ENCODE assay signal across 27 cellular contexts in genomic region chr12:4301932-4302501, GRCh38. TPM values are rescaled to one million over a fixed set of nuclear protein-coding genes. Genes with fewer than 3 reads are reported as not detected.
DNase-seq lines count a peak whose midpoint lies in the region; ATAC-seq, FAIRE-seq and TF ChIP-seq lines count a peak whose summit lies in the region.
"Had no signal": no experiment of that assay in that cellular context is flagged by ENCODE, and none has a peak within 500 bp of the region (broad histone marks: within the 10 kb centered on the region; RNA-seq: fewer than 3 reads in every experiment).

No MANE protein-coding gene starts in this region.

- intact Hi-C loops in activated CD8-positive, alpha-beta T cell treated with anti-CD3 and anti-CD28 coated beads for 36 hours (cut with micrococcal nuclease): no loop called here

- H3K27me3 ChIP-seq in muscle layer of colon (ENCODE audit: control insufficient read depth in 1 of 2, insufficient read depth in 2 of 2, low read length in 2 of 2) (no peaks in the 10 kb centered on the region), BE2C (peaks cover 97% of the 10 kb centered on the region)
- H3K27me3 ChIP-seq: breast epithelium, tibial artery had no signal

- POLR2A ChIA-PET in activated CD8-positive, alpha-beta T cell treated with anti-CD3 and anti-CD28 coated beads for 36 hours (lab: Charles Lee): interaction anchor here (1.0 to 6.5 kb wide), 2 partner anchors 9 to 10 kb away, joined by 4 to 69 read pairs; no protein-coding TSS in a partner anchor
- POLR2A ChIA-PET in activated CD8-positive, alpha-beta T cell treated with anti-CD3 and anti-CD28 coated beads, Interleukin-2, amount 10 ng/mL, durations not matched to agents 7 days and 5 days (lab: Charles Lee): no interaction called here

- H3K4me3 Mint-ChIP-seq in activated CD8-positive, alpha-beta T cell treated with anti-CD3 and anti-CD28 coated beads for 36 hours: no peak overlapping the region
- no peak overlapping the region for H3K4me3 Mint-ChIP-seq in activated CD8-positive, alpha-beta T cell treated with anti-CD3 and anti-CD28 coated beads, Interleukin-2, amount 10 ng/mL, durations not matched to agents 7 days and 5 days
- no peak overlapping the region for H3K4me3 Mint-ChIP-seq in stimulated activated naive CD8-positive, alpha-beta T cell treated with anti-CD3 and anti-CD28 coated beads, Interleukin-15, Interleukin-2, amounts not matched to agents 100 ng/mL and 50 ng/mL, for 24 hours
- H3K4me3 Mint-ChIP-seq in stimulated activated naive CD8-positive, alpha-beta T cell treated with anti-CD3 and anti-CD28 coated beads, Interleukin-15, amount 100 ng/mL, for 72 hours: no peak overlapping the region
- H3K4me3 Mint-ChIP-seq: activated CD4-positive, alpha-beta T cell treated with anti-CD3 and anti-CD28 coated beads, Interleukin-2, amount 10 ng/mL, durations not matched to agents 7 days and 5 days; B cell; dendritic cell treated with granulocyte-macrophage colony-stimulating factor and Interleukin-4, amounts not matched to agents 40 ng/mL and 50 ng/mL, for 4 days; memory B cell; T-helper 2 cell treated with Interferon-gamma antibody and Interleukin-4, amounts not matched to agents 5 μg/mL and 100 μg/mL, for 36 hours had no signal

- CTCF ChIA-PET in activated CD8-positive, alpha-beta T cell treated with anti-CD3 and anti-CD28 coated beads for 36 hours (lab: Charles Lee): interaction anchor here (3.7 kb wide), 1 partner anchor 417 kb away, joined by 12 read pairs; no protein-coding TSS in a partner anchor
- CTCF ChIA-PET in activated CD8-positive, alpha-beta T cell treated with anti-CD3 and anti-CD28 coated beads, Interleukin-2, amount 10 ng/mL, durations not matched to agents 7 days and 5 days (lab: Charles Lee): interaction anchor here (1.3 to 1.5 kb wide), 3 partner anchors 10 to 419 kb away, joined by 3 read pairs; no protein-coding TSS in a partner anchor

- H3K4me3 ChIP-seq in muscle layer of colon (ENCODE audit: low read depth in 1 of 2, low read length in 2 of 2) (no peak overlapping the region), BE2C (ENCODE audit: low read depth, low read length) (no peak overlapping the region)
- H3K4me3 ChIP-seq: breast epithelium, SK-N-MC, skin epidermis, tibial artery had no signal

- DNase-seq in activated CD8-positive, alpha-beta T cell treated with anti-CD3 and anti-CD28 coated beads for 36 hours: no peak
- no peak for DNase-seq in activated CD8-positive, alpha-beta T cell treated with anti-CD3 and anti-CD28 coated beads, Interleukin-2, amount 10 ng/mL, durations not matched to agents 7 days and 5 days
- no peak for DNase-seq in stimulated activated naive CD8-positive, alpha-beta T cell treated with anti-CD3 and anti-CD28 coated beads, Interleukin-15, amount 100 ng/mL, for 72 hours
- DNase-seq in urothelium cell line (ENCODE audit: low spot score) (no peak), BE2C (no peak)
- DNase-seq: activated CD4-positive, alpha-beta T cell treated with anti-CD3 and anti-CD28 coated beads, Interleukin-2, amount 10 ng/mL, durations not matched to agents 7 days and 5 days; activated T-cell treated with anti-CD3 and anti-CD28 coated beads, Interleukin-2, amount 50 U/mL, for 1 hour; KG1; NCI-H1436 treated with DMSO at 0.1 percent for 48 hours; NCI-H524; stimulated activated CD4-positive, alpha-beta T cell treated with anti-CD3 and anti-CD28 coated beads, Interleukin-2, amount 100 ng/mL, for 24 hours; stimulated activated naive CD4-positive, alpha-beta T cell had no signal

- ATAC-seq in activated CD8-positive, alpha-beta T cell treated with anti-CD3 and anti-CD28 coated beads for 36 hours: no peak
- ATAC-seq in activated CD8-positive, alpha-beta T cell treated with anti-CD3 and anti-CD28 coated beads, Interleukin-2, amount 10 ng/mL, durations not matched to agents 7 days and 5 days: no peak
- no peak for ATAC-seq in stimulated activated naive CD8-positive, alpha-beta T cell treated with anti-CD3 and anti-CD28 coated beads, Interleukin-15, amount 100 ng/mL, for 72 hours
- no peak for ATAC-seq in GM18907 (IDR thresholded peaks at IDR 0.05; ENCODE audit: unreplicated experiment)

- H3K9me3 ChIP-seq in muscle layer of colon (ENCODE audit: low read length) (no peaks in the 10 kb centered on the region), BE2C (no peaks in the 10 kb centered on the region)
- H3K9me3 ChIP-seq: breast epithelium, tibial artery had no signal

- H3K36me3 ChIP-seq in muscle layer of colon (ENCODE audit: insufficient read depth, low read length) (peaks cover 52% of the 10 kb centered on the region), BE2C (no peaks in the 10 kb centered on the region)
- H3K36me3 ChIP-seq: breast epithelium had no signal

- H3K36me3 Mint-ChIP-seq in activated CD8-positive, alpha-beta T cell treated with anti-CD3 and anti-CD28 coated beads for 36 hours (ENCODE audit: low read depth): peaks cover 89% of the 10 kb centered on the region
- H3K36me3 Mint-ChIP-seq in activated CD8-positive, alpha-beta T cell treated with anti-CD3 and anti-CD28 coated beads, Interleukin-2, amount 10 ng/mL, durations not matched to agents 7 days and 5 days (ENCODE audit: low read depth): peaks cover 94% of the 10 kb centered on the region
- peaks cover 98% of the 10 kb centered on the region for H3K36me3 Mint-ChIP-seq in stimulated activated naive CD8-positive, alpha-beta T cell treated with anti-CD3 and anti-CD28 coated beads, Interleukin-15, Interleukin-2, amounts not matched to agents 100 ng/mL and 50 ng/mL, for 24 hours (ENCODE audit: low read depth)

- no peaks in the 10 kb centered on the region for H3K27me3 Mint-ChIP-seq in activated CD8-positive, alpha-beta T cell treated with anti-CD3 and anti-CD28 coated beads for 36 hours
- no peaks in the 10 kb centered on the region for H3K27me3 Mint-ChIP-seq in activated CD8-positive, alpha-beta T cell treated with anti-CD3 and anti-CD28 coated beads, Interleukin-2, amount 10 ng/mL, durations not matched to agents 7 days and 5 days (ENCODE audit: low read depth)
- H3K27me3 Mint-ChIP-seq in stimulated activated naive CD8-positive, alpha-beta T cell treated with anti-CD3 and anti-CD28 coated beads, Interleukin-15, Interleukin-2, amounts not matched to agents 100 ng/mL and 50 ng/mL, for 24 hours: no peaks in the 10 kb centered on the region
- no peaks in the 10 kb centered on the region for H3K27me3 Mint-ChIP-seq in stimulated activated naive CD8-positive, alpha-beta T cell treated with anti-CD3 and anti-CD28 coated beads, Interleukin-15, amount 100 ng/mL, for 72 hours
- H3K27me3 Mint-ChIP-seq: activated CD4-positive, alpha-beta T cell treated with anti-CD3 and anti-CD28 coated beads, Interleukin-2, amount 10 ng/mL, durations not matched to agents 7 days and 5 days; B cell; dendritic cell treated with granulocyte-macrophage colony-stimulating factor and Interleukin-4, amounts not matched to agents 40 ng/mL and 50 ng/mL, for 4 days; memory B cell had no signal

- H3K9ac ChIP-seq in muscle layer of colon (ENCODE audit: low read length): no peak overlapping the region
- H3K9ac ChIP-seq: parathyroid adenoma had no signal

- FAIRE-seq in urothelium cell line (lab: Jason Lieb, UNC): peak; percentile 55
- FAIRE-seq: A204.1 had no signal

- H3K4me1 Mint-ChIP-seq in activated CD8-positive, alpha-beta T cell treated with anti-CD3 and anti-CD28 coated beads for 36 hours (ENCODE audit: low read depth): peaks cover 19% of the 10 kb centered on the region
- peaks cover 13% of the 10 kb centered on the region for H3K4me1 Mint-ChIP-seq in activated CD8-positive, alpha-beta T cell treated with anti-CD3 and anti-CD28 coated beads, Interleukin-2, amount 10 ng/mL, durations not matched to agents 7 days and 5 days (ENCODE audit: low read depth)
- peaks cover 11% of the 10 kb centered on the region for H3K4me1 Mint-ChIP-seq in stimulated activated naive CD8-positive, alpha-beta T cell treated with anti-CD3 and anti-CD28 coated beads, Interleukin-15, Interleukin-2, amounts not matched to agents 100 ng/mL and 50 ng/mL, for 24 hours (ENCODE audit: low read depth)
- H3K4me1 Mint-ChIP-seq in stimulated activated naive CD8-positive, alpha-beta T cell treated with anti-CD3 and anti-CD28 coated beads, Interleukin-15, amount 100 ng/mL, for 72 hours: peaks cover 39% of the 10 kb centered on the region
- H3K4me1 Mint-ChIP-seq: B cell, memory B cell had no signal

- H3K27ac ChIP-seq in muscle layer of colon (ENCODE audit: low read depth, low read length): peak overlapping the region; percentile 71
- H3K27ac ChIP-seq: breast epithelium, parathyroid adenoma, SK-N-MC, skin epidermis, tibial artery, VCaP had no signal

- H3K9me3 Mint-ChIP-seq in activated CD8-positive, alpha-beta T cell treated with anti-CD3 and anti-CD28 coated beads for 36 hours: no peaks in the 10 kb centered on the region
- H3K9me3 Mint-ChIP-seq in activated CD8-positive, alpha-beta T cell treated with anti-CD3 and anti-CD28 coated beads, Interleukin-2, amount 10 ng/mL, durations not matched to agents 7 days and 5 days (ENCODE audit: insufficient read depth): no peaks in the 10 kb centered on the region
- no peaks in the 10 kb centered on the region for H3K9me3 Mint-ChIP-seq in stimulated activated naive CD8-positive, alpha-beta T cell treated with anti-CD3 and anti-CD28 coated beads, Interleukin-15, Interleukin-2, amounts not matched to agents 100 ng/mL and 50 ng/mL, for 24 hours
- H3K9me3 Mint-ChIP-seq in stimulated activated naive CD8-positive, alpha-beta T cell treated with anti-CD3 and anti-CD28 coated beads, Interleukin-15, amount 100 ng/mL, for 72 hours: no peaks in the 10 kb centered on the region
- H3K9me3 Mint-ChIP-seq: activated CD4-positive, alpha-beta T cell treated with anti-CD3 and anti-CD28 coated beads, Interleukin-2, amount 10 ng/mL, durations not matched to agents 7 days and 5 days; dendritic cell treated with granulocyte-macrophage colony-stimulating factor and Interleukin-4, amounts not matched to agents 40 ng/mL and 50 ng/mL, for 4 days; memory B cell; T-helper 2 cell treated with Interferon-gamma antibody and Interleukin-4, amounts not matched to agents 5 μg/mL and 100 μg/mL, for 36 hours had no signal

- no peak for TF ChIP-seq CTCF in activated CD8-positive, alpha-beta T cell treated with anti-CD3 and anti-CD28 coated beads for 36 hours (IDR thresholded peaks at IDR 0.05)
- TF ChIP-seq CTCF in BE2C (IDR thresholded peaks at IDR 0.05; ENCODE audit: low read depth, low read length): no peak

- peak overlapping the region; percentile 76 for H3K27ac Mint-ChIP-seq in activated CD8-positive, alpha-beta T cell treated with anti-CD3 and anti-CD28 coated beads for 36 hours
- H3K27ac Mint-ChIP-seq in activated CD8-positive, alpha-beta T cell treated with anti-CD3 and anti-CD28 coated beads, Interleukin-2, amount 10 ng/mL, durations not matched to agents 7 days and 5 days: no peak overlapping the region
- peak overlapping the region; percentile 24 for H3K27ac Mint-ChIP-seq in stimulated activated naive CD8-positive, alpha-beta T cell treated with anti-CD3 and anti-CD28 coated beads, Interleukin-15, Interleukin-2, amounts not matched to agents 100 ng/mL and 50 ng/mL, for 24 hours
- H3K27ac Mint-ChIP-seq in stimulated activated naive CD8-positive, alpha-beta T cell treated with anti-CD3 and anti-CD28 coated beads, Interleukin-15, amount 100 ng/mL, for 72 hours: peak overlapping the region in 1 of 2 donors; percentile 90
- H3K27ac Mint-ChIP-seq: B cell; dendritic cell treated with granulocyte-macrophage colony-stimulating factor and Interleukin-4, amounts not matched to agents 40 ng/mL and 50 ng/mL, for 4 days; T-helper 2 cell treated with Interferon-gamma antibody and Interleukin-4, amounts not matched to agents 5 μg/mL and 100 μg/mL, for 36 hours had no signal

- H3K4me1 ChIP-seq in muscle layer of colon (ENCODE audit: insufficient read depth, low read length): peaks cover 54% of the 10 kb centered on the region
- no peaks in the 10 kb centered on the region for H3K4me1 ChIP-seq in BE2C
- H3K4me1 ChIP-seq: breast epithelium, parathyroid adenoma, tibial artery had no signal

RNA-seq across cellular contexts. Expression of gene TIGAR, which starts 19.0 kb away (rescaled TPM):
- 1 to 10 TPM; 8.2 to 8.7 TPM for total RNA-seq in activated CD8-positive, alpha-beta T cell treated with anti-CD3 and anti-CD28 coated beads for 36 hours
- total RNA-seq in activated CD8-positive, alpha-beta T cell treated with anti-CD3 and anti-CD28 coated beads, Interleukin-2, amount 10 ng/mL, durations not matched to agents 7 days and 5 days: 10 to 100 TPM; 14.7 to 15.8 TPM
- 9.6 TPM for polyA plus RNA-seq in BE2C (2012; ENCODE audit: insufficient read depth, insufficient read length, low read depth)

RNA-seq across cellular contexts. Expression of gene CCND2, which starts 28.5 kb away (rescaled TPM):
- total RNA-seq in activated CD8-positive, alpha-beta T cell treated with anti-CD3 and anti-CD28 coated beads for 36 hours: 100 to 1,000 TPM; 617 to 639 TPM
- 100 to 1,000 TPM; 572 to 592 TPM for total RNA-seq in activated CD8-positive, alpha-beta T cell treated with anti-CD3 and anti-CD28 coated beads, Interleukin-2, amount 10 ng/mL, durations not matched to agents 7 days and 5 days
- polyA plus RNA-seq in BE2C (2012; ENCODE audit: insufficient read depth, insufficient read length, low read depth): not detected
- total RNA-seq: HT-29 had no signal
